14 cellular contexts compared by ENCODE assay signal in the genomic region with DNA sequence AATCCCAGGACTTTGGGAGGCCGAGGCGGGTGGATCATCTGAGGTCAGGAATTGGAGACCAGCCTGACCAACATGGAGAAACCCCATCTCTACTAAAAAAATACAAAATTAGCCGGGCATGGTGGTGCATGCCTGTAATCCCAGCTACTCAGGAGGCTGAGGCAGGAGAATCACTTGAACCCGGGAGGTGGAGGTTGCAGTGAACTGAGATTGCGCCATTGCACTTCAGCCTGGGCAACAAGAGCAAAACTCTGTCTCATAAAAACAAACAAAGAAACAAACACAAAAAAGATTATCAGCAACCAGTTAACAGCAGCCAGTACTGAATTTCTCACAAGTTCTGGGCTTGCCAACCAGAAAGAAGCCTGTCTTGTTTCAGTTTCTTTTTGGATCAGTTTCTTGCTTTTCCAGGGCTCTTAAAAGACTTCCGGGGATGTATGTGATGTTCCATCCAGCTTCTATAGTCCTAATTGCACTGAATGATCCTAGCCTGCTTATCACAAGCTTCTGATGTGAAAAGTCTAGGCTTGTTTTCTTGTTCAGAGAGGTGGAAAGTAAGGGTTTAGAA. TPM values are rescaled to one million over a fixed set of nuclear protein-coding genes. Genes with fewer than 3 reads are reported as not detected.
DNase-seq lines count a peak whose midpoint lies in the region; ATAC-seq and TF ChIP-seq lines count a peak whose summit lies in the region.
"Not testable (repeated sequence)": the region's sequence is repeated elsewhere in the genome, so short reads cannot be mapped to it uniquely, and the experiment has no call there.
"Had no signal": no experiment of that assay in that cellular context is flagged by ENCODE, and none has a peak within 500 bp of the region (broad histone marks: within the 10 kb centered on the region; RNA-seq: fewer than 3 reads in every experiment).

No MANE protein-coding gene starts in this region.

- peaks cover 21% of the 10 kb centered on the region for H3K4me1 Mint-ChIP-seq in T-helper 1 cell treated with Interleukin-12 subunit alpha and Interleukin-12 subunit beta and Interleukin-4 antibody, amounts not matched to agents 30 μg/mL and 1 μg/mL, for 36 hours (ENCODE audit: low read depth)
- H3K4me1 Mint-ChIP-seq in activated T-helper 2 cell treated with anti-CD3 and anti-CD28 coated beads, Interferon-gamma antibody, Interleukin-2, Interleukin-4, amounts not matched to agents 10 μg/mL and 5 μg/mL and 100 μg/mL, durations not matched to agents 14 hours and 24 hours and 36 hours (ENCODE audit: low read depth): peaks cover 31% of the 10 kb centered on the region
- H3K4me1 Mint-ChIP-seq in chondrocyte (ENCODE audit: low read depth): peaks cover 20% of the 10 kb centered on the region
- peaks cover 11 to 37% (median 26%) of the 10 kb centered on the region in 7 donors for H3K4me1 Mint-ChIP-seq in naive thymus-derived CD4-positive, alpha-beta T cell

- intact Hi-C loops in activated T-helper 2 cell treated with anti-CD3 and anti-CD28 coated beads, Interferon-gamma antibody, Interleukin-2, Interleukin-4, amounts not matched to agents 10 μg/mL and 5 μg/mL and 100 μg/mL, durations not matched to agents 14 hours and 24 hours and 36 hours (cut with micrococcal nuclease); naive thymus-derived CD4-positive, alpha-beta T cell (cut with micrococcal nuclease); spleen (cut with DNase I; ENCODE audit: low total_unique reads): not testable (repeated sequence)

- not testable (repeated sequence) for TF ChIP-seq CTCF in HL-60 (IDR thresholded peaks at IDR 0.05; ENCODE audit: insufficient read depth, low read length); chondrocyte (IDR thresholded peaks at IDR 0.05); foreskin keratinocyte (conservative IDR thresholded peaks at IDR 0.05); spleen (IDR thresholded peaks at IDR 0.05 in 8 of 11, conservative IDR thresholded peaks at IDR 0.05 in 3 of 11)

- CTCF ChIA-PET in naive thymus-derived CD4-positive, alpha-beta T cell (lab: Charles Lee): not testable (repeated sequence)

- not testable (repeated sequence) for H3K79me2 ChIP-seq in ACC112 (ENCODE audit: control insufficient read depth, insufficient read depth, low read length, unreplicated experiment)

- not testable (repeated sequence) for ATAC-seq in foreskin keratinocyte; naive thymus-derived CD4-positive, alpha-beta T cell

- WGBS in spleen, 5 donors: 80 to 88% (median 85%) methylated on average over 6 of the region's 6 CpGs

- not testable (repeated sequence) for DNase-seq in HL-60 (ENCODE audit: low read depth in 1 of 2, low spot score in 1 of 2); activated T-helper 2 cell treated with anti-CD3 and anti-CD28 coated beads, Interferon-gamma antibody, Interleukin-2, Interleukin-4, amounts not matched to agents 10 μg/mL and 5 μg/mL and 100 μg/mL, durations not matched to agents 14 hours and 24 hours and 36 hours (ENCODE audit: low spot score); foreskin keratinocyte
- DNase-seq in chondrocyte (ENCODE audit: low spot score): peak; percentile 0
- DNase-seq in naive thymus-derived CD4-positive, alpha-beta T cell: peak in 1 of 9 donors; percentile 8
- DNase-seq in spleen: peak; percentile 10

- H3K27ac Mint-ChIP-seq in T-helper 1 cell treated with Interleukin-12 subunit alpha and Interleukin-12 subunit beta and Interleukin-4 antibody, amounts not matched to agents 30 μg/mL and 1 μg/mL, for 36 hours: peak overlapping the region; percentile 82
- peak overlapping the region; percentile 51 for H3K27ac Mint-ChIP-seq in activated T-helper 2 cell treated with anti-CD3 and anti-CD28 coated beads, Interferon-gamma antibody, Interleukin-2, Interleukin-4, amounts not matched to agents 10 μg/mL and 5 μg/mL and 100 μg/mL, durations not matched to agents 14 hours and 24 hours and 36 hours
- H3K27ac Mint-ChIP-seq in chondrocyte (ENCODE audit: unreplicated experiment): not testable (repeated sequence)
- peak overlapping the region; percentile 61 to 89 (median 75) for H3K27ac Mint-ChIP-seq in naive thymus-derived CD4-positive, alpha-beta T cell

- H3K9me3 ChIP-seq in naive thymus-derived CD4-positive, alpha-beta T cell (ENCODE audit: control insufficient read depth in 2 of 3, low read length in 3 of 3); spleen: not testable (repeated sequence)

- not testable (repeated sequence) for H3K36me3 ChIP-seq in ACC112 (ENCODE audit: insufficient read depth, low read length); naive thymus-derived CD4-positive, alpha-beta T cell (ENCODE audit: control insufficient read depth in 2 of 3, insufficient read depth in 3 of 3, low read length in 3 of 3); spleen

- not testable (repeated sequence) for H3K27me3 ChIP-seq in ACC112 (ENCODE audit: insufficient read depth, low read length); HL-60 (ENCODE audit: insufficient read depth, poor library complexity, severe bottlenecking); foreskin keratinocyte; naive thymus-derived CD4-positive, alpha-beta T cell (ENCODE audit: control insufficient read depth in 2 of 2, insufficient read depth in 2 of 2, low read length in 2 of 2); spleen (replicated peaks in 1 of 7)

- H3K27me3 Mint-ChIP-seq in T-helper 1 cell treated with Interleukin-12 subunit alpha and Interleukin-12 subunit beta and Interleukin-4 antibody, amounts not matched to agents 30 μg/mL and 1 μg/mL, for 36 hours (ENCODE audit: low read depth); activated T-helper 2 cell treated with anti-CD3 and anti-CD28 coated beads, Interferon-gamma antibody, Interleukin-2, Interleukin-4, amounts not matched to agents 10 μg/mL and 5 μg/mL and 100 μg/mL, durations not matched to agents 14 hours and 24 hours and 36 hours (ENCODE audit: low read depth); chondrocyte (ENCODE audit: low read depth); naive thymus-derived CD4-positive, alpha-beta T cell: not testable (repeated sequence)

- not testable (repeated sequence) for H3K36me3 Mint-ChIP-seq in T-helper 1 cell treated with Interleukin-12 subunit alpha and Interleukin-12 subunit beta and Interleukin-4 antibody, amounts not matched to agents 30 μg/mL and 1 μg/mL, for 36 hours (ENCODE audit: low read depth); activated T-helper 2 cell treated with anti-CD3 and anti-CD28 coated beads, Interferon-gamma antibody, Interleukin-2, Interleukin-4, amounts not matched to agents 10 μg/mL and 5 μg/mL and 100 μg/mL, durations not matched to agents 14 hours and 24 hours and 36 hours (ENCODE audit: low read depth); chondrocyte (ENCODE audit: low read depth); naive thymus-derived CD4-positive, alpha-beta T cell

- not testable (repeated sequence) for TF ChIP-seq POLR2A in spleen (IDR thresholded peaks at IDR 0.05)

- H3K4me1 ChIP-seq in ACC112 (ENCODE audit: control insufficient read depth, insufficient read depth, low read length, unreplicated experiment) (peaks cover 21% of the 10 kb centered on the region), foreskin keratinocyte (peaks cover 27% of the 10 kb centered on the region), spleen (peaks cover 19 to 64% (median 46%) of the 10 kb centered on the region in 6 donors)
- peaks cover 17 to 22% of the 10 kb centered on the region in 2 donors for H3K4me1 ChIP-seq in naive thymus-derived CD4-positive, alpha-beta T cell (ENCODE audit: control insufficient read depth in 2 of 2, insufficient read depth in 2 of 2, low read length in 2 of 2)

- POLR2A ChIA-PET in naive thymus-derived CD4-positive, alpha-beta T cell (lab: Charles Lee): not testable (repeated sequence)

- not testable (repeated sequence) for H3K4me3 ChIP-seq in ACC112 (ENCODE audit: low read depth, low read length); HL-60 (replicated peaks; ENCODE audit: insufficient read depth, low read length); naive thymus-derived CD4-positive, alpha-beta T cell (ENCODE audit: low read length); spleen

- H3K9me3 Mint-ChIP-seq in T-helper 1 cell treated with Interleukin-12 subunit alpha and Interleukin-12 subunit beta and Interleukin-4 antibody, amounts not matched to agents 30 μg/mL and 1 μg/mL, for 36 hours; activated T-helper 2 cell treated with anti-CD3 and anti-CD28 coated beads, Interferon-gamma antibody, Interleukin-2, Interleukin-4, amounts not matched to agents 10 μg/mL and 5 μg/mL and 100 μg/mL, durations not matched to agents 14 hours and 24 hours and 36 hours; chondrocyte (ENCODE audit: low read depth); naive thymus-derived CD4-positive, alpha-beta T cell: not testable (repeated sequence)

- peak overlapping the region; percentile 25 for H3K27ac ChIP-seq in ACC112 (ENCODE audit: low read depth, low read length)
- H3K27ac ChIP-seq in HL-60 (replicated peaks): peak overlapping the region; percentile 50
- H3K27ac ChIP-seq in foreskin keratinocyte: peak overlapping the region; percentile 36
- peak overlapping the region; percentile 40 for H3K27ac ChIP-seq in naive thymus-derived CD4-positive, alpha-beta T cell (ENCODE audit: low read depth, low read length)
- H3K27ac ChIP-seq in spleen: peak overlapping the region; percentile 40 to 98 (median 70)

- peak overlapping the region; percentile 37 for H3K4me3 Mint-ChIP-seq in T-helper 1 cell treated with Interleukin-12 subunit alpha and Interleukin-12 subunit beta and Interleukin-4 antibody, amounts not matched to agents 30 μg/mL and 1 μg/mL, for 36 hours
- H3K4me3 Mint-ChIP-seq in activated T-helper 2 cell treated with anti-CD3 and anti-CD28 coated beads, Interferon-gamma antibody, Interleukin-2, Interleukin-4, amounts not matched to agents 10 μg/mL and 5 μg/mL and 100 μg/mL, durations not matched to agents 14 hours and 24 hours and 36 hours (ENCODE audit: low read depth); chondrocyte (ENCODE audit: unreplicated experiment): not testable (repeated sequence)
- peak overlapping the region in 7 of 10 donors; percentile 23 to 59 (median 55) for H3K4me3 Mint-ChIP-seq in naive thymus-derived CD4-positive, alpha-beta T cell

- H2AFZ ChIP-seq in ACC112 (ENCODE audit: low read length, unreplicated experiment): peak overlapping the region; percentile 99

RNA-seq across cellular contexts. Expression of a gene that starts 6.3 kb away (rescaled TPM):
- total RNA-seq in activated T-helper 2 cell treated with anti-CD3 and anti-CD28 coated beads, Interferon-gamma antibody, Interleukin-2, Interleukin-4, amounts not matched to agents 10 μg/mL and 5 μg/mL and 100 μg/mL, durations not matched to agents 14 hours and 24 hours and 36 hours: 66.4 and 67.9 TPM in 2 replicates
- 57.1 to 59.7 TPM (median 59.0 TPM) in 3 replicates for total RNA-seq in chondrocyte
- 44.7 and 45.3 TPM in 2 replicates for total RNA-seq in foreskin keratinocyte
- polyA plus RNA-seq in foreskin keratinocyte: 7.2 and 8.4 TPM in 2 replicates
- total RNA-seq in naive thymus-derived CD4-positive, alpha-beta T cell: 100 to 1,000 TPM in 2 of 5 experiments, 10 to 100 TPM in 3; 62.7 to 103 (median 79.6) TPM
- polyA plus RNA-seq in naive thymus-derived CD4-positive, alpha-beta T cell: 10 to 100 TPM; 10.2 to 13.6 TPM
- 10 to 100 TPM; 75.6 to 92.8 (median 86.1) TPM for total RNA-seq in spleen
- polyA plus RNA-seq in spleen: 10 to 100 TPM in 1 of 3 donors, 1 to 10 TPM in 2; 9.1 to 13.6 (median 9.9) TPM

RNA-seq across cellular contexts. Expression of a gene that starts 37.5 kb away (rescaled TPM):
- 0.11 TPM in 1 of 2 replicates, not detected in the other for total RNA-seq in activated T-helper 2 cell treated with anti-CD3 and anti-CD28 coated beads, Interferon-gamma antibody, Interleukin-2, Interleukin-4, amounts not matched to agents 10 μg/mL and 5 μg/mL and 100 μg/mL, durations not matched to agents 14 hours and 24 hours and 36 hours
- total RNA-seq in chondrocyte (not detected in 3 replicates), foreskin keratinocyte (not detected in 2 replicates), spleen (not detected)
- polyA plus RNA-seq in foreskin keratinocyte (not detected in 2 replicates), spleen (not detected)
- not detected for total RNA-seq in naive thymus-derived CD4-positive, alpha-beta T cell
- polyA plus RNA-seq in naive thymus-derived CD4-positive, alpha-beta T cell: under 1 TPM; 0.13 to 0.18 TPM
- total RNA-seq: Calu3, glomerular endothelial cell, HT-29, lung microvascular endothelial cell, MCF 10A, skeletal muscle tissue had no signal

RNA-seq across cellular contexts. Expression of a gene that starts 50.0 kb away (rescaled TPM):
- total RNA-seq in activated T-helper 2 cell treated with anti-CD3 and anti-CD28 coated beads, Interferon-gamma antibody, Interleukin-2, Interleukin-4, amounts not matched to agents 10 μg/mL and 5 μg/mL and 100 μg/mL, durations not matched to agents 14 hours and 24 hours and 36 hours: not detected in 2 replicates
- total RNA-seq in chondrocyte (not detected in 3 replicates), foreskin keratinocyte (not detected in 2 replicates), spleen (10 to 100 TPM in 3 of 7 donors, 1 to 10 TPM in 4; 3.7 to 20.6 (median 8.8) TPM)
- polyA plus RNA-seq in foreskin keratinocyte (not detected in 2 replicates), spleen (1 to 10 TPM; 1.2 to 7.4 (median 1.7) TPM)
- not detected for total RNA-seq in naive thymus-derived CD4-positive, alpha-beta T cell
- not detected for polyA plus RNA-seq in naive thymus-derived CD4-positive, alpha-beta T cell
- total RNA-seq: Calu3, glomerular endothelial cell, HT-29, lung microvascular endothelial cell, MCF 10A, skeletal muscle tissue had no signal

RNA-seq across cellular contexts. Expression of a gene that starts 52.2 kb away (rescaled TPM):
- total RNA-seq in activated T-helper 2 cell treated with anti-CD3 and anti-CD28 coated beads, Interferon-gamma antibody, Interleukin-2, Interleukin-4, amounts not matched to agents 10 μg/mL and 5 μg/mL and 100 μg/mL, durations not matched to agents 14 hours and 24 hours and 36 hours: 83.7 and 85.4 TPM in 2 replicates
- total RNA-seq in chondrocyte: 48.6 to 71.1 TPM (median 52.8 TPM) in 3 replicates
- total RNA-seq in foreskin keratinocyte: 55.8 and 58.5 TPM in 2 replicates
- 58.8 and 62.8 TPM in 2 replicates for polyA plus RNA-seq in foreskin keratinocyte
- total RNA-seq in naive thymus-derived CD4-positive, alpha-beta T cell: 10 to 100 TPM; 35.4 to 73.5 (median 69.0) TPM
- polyA plus RNA-seq in naive thymus-derived CD4-positive, alpha-beta T cell: 10 to 100 TPM; 45.9 to 58.2 TPM
- 10 to 100 TPM; 39.3 to 67.9 (median 49.7) TPM for total RNA-seq in spleen
- polyA plus RNA-seq in spleen: 10 to 100 TPM; 32.4 to 42.4 (median 33.5) TPM
